ENCODE assay signal across 19 cellular contexts in the genomic region with DNA sequence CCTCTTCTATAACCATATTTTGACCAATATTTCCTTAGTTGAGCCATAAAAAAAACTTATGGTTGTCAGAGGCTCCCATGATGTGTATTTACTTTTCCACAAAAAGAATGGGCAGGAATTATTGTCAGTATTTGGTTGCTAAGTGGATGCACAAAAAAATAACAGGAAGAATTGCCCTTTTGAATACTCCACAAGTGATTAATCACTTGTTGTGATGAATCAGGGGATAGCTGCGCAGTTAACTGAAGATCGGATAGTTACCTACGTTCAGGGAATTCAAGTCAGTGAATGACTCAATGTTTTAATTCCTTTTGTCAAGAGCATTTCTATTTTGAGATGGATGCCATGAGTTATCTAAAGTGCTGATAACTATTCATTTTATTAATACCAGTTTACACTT.
DNase-seq lines count a peak whose midpoint lies in the region; ATAC-seq and TF ChIP-seq lines count a peak whose summit lies in the region.
"Had no signal": no experiment of that assay in that cellular context is flagged by ENCODE, and none has a peak within 500 bp of the region (broad histone marks: within the 10 kb centered on the region; RNA-seq: fewer than 3 reads in every experiment).

No MANE protein-coding gene starts in this region.

- intact Hi-C loops in tibial artery (cut with DNase I; ENCODE audit: low total_unique reads), result no loop called here

- ATAC-seq in SK-N-SH treated with all-trans-retinoic acid at 6 μM for 48 hours, result peak; percentile 93
- no peak for ATAC-seq in GM21390 (IDR thresholded peaks at IDR 0.05; ENCODE audit: unreplicated experiment)
- no peak for ATAC-seq in GM21367 (IDR thresholded peaks at IDR 0.05; ENCODE audit: unreplicated experiment)
- ATAC-seq: gastroesophageal sphincter had no signal

- no peaks in the 10 kb centered on the region for H3K27me3 ChIP-seq in tibial artery
- H3K27me3 ChIP-seq: gastroesophageal sphincter, transverse colon had no signal

- H3K27ac ChIP-seq in tibial artery, result no peak overlapping the region
- H3K27ac ChIP-seq: gastroesophageal sphincter, skin epidermis, transverse colon had no signal

- no peaks in the 10 kb centered on the region for H3K4me1 ChIP-seq in tibial artery
- H3K4me1 ChIP-seq: gastroesophageal sphincter, transverse colon had no signal

- no peak overlapping the region for H3K4me3 ChIP-seq in foreskin fibroblast (ENCODE audit: low read depth in 1 of 2, low read length in 2 of 2)
- no peak overlapping the region for H3K4me3 ChIP-seq in tibial artery
- H3K4me3 ChIP-seq: gastroesophageal sphincter, skin epidermis, transverse colon had no signal

- H3K36me3 ChIP-seq in tibial artery, result no peaks in the 10 kb centered on the region
- H3K36me3 ChIP-seq: gastroesophageal sphincter, transverse colon had no signal

- H3K9me3 ChIP-seq in tibial artery, result no peaks in the 10 kb centered on the region
- H3K9me3 ChIP-seq: gastroesophageal sphincter, transverse colon had no signal

- DNase-seq in A172 (ENCODE audit: low spot score), result peak; percentile 91
- peak; percentile 69 for DNase-seq in HCEC 1CT
- peak; percentile 7 to 16 for DNase-seq in foreskin fibroblast
- DNase-seq in activated CD4-positive, CD25-positive, alpha-beta regulatory T cell (lab: John Stamatoyannopoulos, UW), result no peak
- DNase-seq in tibial artery, result no peak
- DNase-seq: activated B cell treated with CpG ODN at 0.5 μM for 24 hours, activated gamma-delta T cell, DMS79, KG1, midbrain, NCI-H345, occipital lobe, SW 1271, transverse colon had no signal

- no peak for TF ChIP-seq CTCF in foreskin fibroblast (IDR thresholded peaks at IDR 0.05; ENCODE audit: low read depth, low read length)
- no peak for TF ChIP-seq CTCF in tibial artery (IDR thresholded peaks at IDR 0.05)

TF ChIP-seq in SK-N-SH treated with all-trans-retinoic acid at 6 μM for 48 hours, 23 proteins besides CTCF, POLR2A, EP300 and RAD21:
- TF ChIP-seq TOX (CRISPR knock-in tag; IDR thresholded peaks at IDR 0.05; ENCODE audit: borderline replicate concordance) (peak; percentile 96), ESRRG (CRISPR knock-in tag; IDR thresholded peaks at IDR 0.05) (no peak), ZC3H10 (CRISPR knock-in tag; IDR thresholded peaks at IDR 0.05) (peak; percentile 99), ZNF565 (CRISPR knock-in tag; conservative IDR thresholded peaks at IDR 0.05; ENCODE audit: low read depth) (no peak), RARB (CRISPR knock-in tag; IDR thresholded peaks at IDR 0.05) (0 out of 2 replicates have a peak, but pooled peaks have one; percentile 50), GLIS3 (CRISPR knock-in tag; IDR thresholded peaks at IDR 0.05) (no peak), BACH2 (CRISPR knock-in tag; IDR thresholded peaks at IDR 0.05; ENCODE audit: borderline replicate concordance) (no peak)
- TF ChIP-seq, protein P1, sequence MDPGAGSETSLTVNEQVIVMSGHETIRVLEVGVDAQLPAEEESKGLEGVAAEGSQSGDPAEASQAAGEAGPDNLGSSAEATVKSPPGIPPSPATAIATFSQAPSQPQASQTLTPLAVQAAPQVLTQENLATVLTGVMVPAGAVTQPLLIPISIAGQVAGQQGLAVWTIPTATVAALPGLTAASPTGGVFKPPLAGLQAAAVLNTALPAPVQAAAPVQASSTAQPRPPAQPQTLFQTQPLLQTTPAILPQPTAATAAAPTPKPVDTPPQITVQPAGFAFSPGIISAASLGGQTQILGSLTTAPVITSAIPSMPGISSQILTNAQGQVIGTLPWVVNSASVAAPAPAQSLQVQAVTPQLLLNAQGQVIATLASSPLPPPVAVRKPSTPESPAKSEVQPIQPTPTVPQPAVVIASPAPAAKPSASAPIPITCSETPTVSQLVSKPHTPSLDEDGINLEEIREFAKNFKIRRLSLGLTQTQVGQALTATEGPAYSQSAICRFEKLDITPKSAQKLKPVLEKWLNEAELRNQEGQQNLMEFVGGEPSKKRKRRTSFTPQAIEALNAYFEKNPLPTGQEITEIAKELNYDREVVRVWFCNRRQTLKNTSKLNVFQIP (CRISPR knock-in tag; IDR thresholded peaks at IDR 0.05; ENCODE audit: borderline replicate concordance, low read depth), result peak; percentile 83; the same call in 1 of the 2 replicates
- TF ChIP-seq, protein P2, sequence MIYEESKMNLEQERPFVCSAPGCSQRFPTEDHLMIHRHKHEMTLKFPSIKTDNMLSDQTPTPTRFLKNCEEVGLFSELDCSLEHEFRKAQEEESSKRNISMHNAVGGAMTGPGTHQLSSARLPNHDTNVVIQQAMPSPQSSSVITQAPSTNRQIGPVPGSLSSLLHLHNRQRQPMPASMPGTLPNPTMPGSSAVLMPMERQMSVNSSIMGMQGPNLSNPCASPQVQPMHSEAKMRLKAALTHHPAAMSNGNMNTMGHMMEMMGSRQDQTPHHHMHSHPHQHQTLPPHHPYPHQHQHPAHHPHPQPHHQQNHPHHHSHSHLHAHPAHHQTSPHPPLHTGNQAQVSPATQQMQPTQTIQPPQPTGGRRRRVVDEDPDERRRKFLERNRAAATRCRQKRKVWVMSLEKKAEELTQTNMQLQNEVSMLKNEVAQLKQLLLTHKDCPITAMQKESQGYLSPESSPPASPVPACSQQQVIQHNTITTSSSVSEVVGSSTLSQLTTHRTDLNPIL (CRISPR knock-in tag; IDR thresholded peaks at IDR 0.05; ENCODE audit: low read depth), result no peak

Comparison
In these comparisons a context has a peak if more than half of its experiments do, and no peak if none do; other contexts are left out.
1. DNase-seq: peak in A172 (single experiment), HCEC 1CT (single experiment) and foreskin fibroblast (2 of 2); none in activated CD4-positive, CD25-positive, alpha-beta regulatory T cell (0 of 4) and tibial artery (0 of 2).